ENCODE assay signal across 5 cellular contexts in the genomic region with DNA sequence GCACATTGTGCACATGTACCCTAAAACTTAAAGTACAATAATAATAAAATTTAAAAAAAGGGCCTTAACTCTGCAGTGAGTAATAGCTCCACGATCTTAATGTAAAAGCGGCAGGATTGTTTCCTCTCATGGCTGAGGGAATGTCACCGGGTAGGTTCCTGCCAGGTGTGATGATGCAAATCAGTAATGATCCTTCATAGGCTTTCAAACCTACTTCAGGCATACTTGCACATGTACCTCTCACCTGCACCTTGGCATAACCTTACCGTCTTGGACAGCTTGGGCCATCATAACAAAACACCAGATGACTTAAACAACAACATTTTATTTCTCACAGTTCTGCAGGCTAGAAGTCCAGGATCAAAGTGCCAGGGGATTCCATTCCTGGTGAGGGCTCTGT. TPM values are rescaled to one million over a fixed set of nuclear protein-coding genes. Genes with fewer than 3 reads are reported as not detected.
"Had no signal": no experiment of that assay in that cellular context is flagged by ENCODE, and none has a peak within 500 bp of the region (broad histone marks: within the 10 kb centered on the region; RNA-seq: fewer than 3 reads in every experiment).

No MANE protein-coding gene starts in this region.

RNA-seq across cellular contexts. Expression of gene MALL, which starts 39.7 kb away (rescaled TPM):
- total RNA-seq: activated CD8-positive, alpha-beta T cell treated with anti-CD3 and anti-CD28 coated beads for 36 hours; activated naive CD4-positive, alpha-beta T cell treated with anti-CD3 and anti-CD28 coated beads, Interleukin-2, amount 50 U/mL, for 72 hours; T-helper 1 cell treated with Interleukin-12 subunit alpha and Interleukin-12 subunit beta and Interleukin-4 antibody, amounts not matched to agents 30 ng/mL and 1 ng/mL, for 36 hours; T-helper 2 cell treated with Interferon-gamma antibody and Interleukin-4, amounts not matched to agents 100 ng/mL and 5 ng/mL, for 36 hours had no signal
- polyA plus RNA-seq: cardiac muscle cell had no signal
